ENCODE assay signal across 24 cellular contexts in the genomic region with DNA sequence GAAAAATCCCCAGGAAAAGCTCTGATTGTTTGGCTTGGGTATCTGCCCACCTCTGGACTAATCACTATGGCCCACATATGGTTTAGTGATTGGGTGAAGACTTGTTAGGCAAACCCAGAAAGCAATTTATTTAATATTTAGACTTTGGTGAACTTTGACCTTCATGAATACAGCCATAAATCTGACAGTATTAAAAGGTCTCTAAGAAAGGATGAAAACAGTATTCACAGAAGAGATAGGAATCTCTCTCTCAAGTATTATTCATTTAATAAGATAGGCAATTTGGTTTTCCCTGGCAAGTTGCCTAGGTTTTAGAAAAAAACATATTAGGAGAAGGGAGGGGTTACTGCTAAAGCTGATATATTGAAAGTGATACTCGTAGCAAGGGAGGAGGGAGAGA.
"Had no signal": no experiment of that assay in that cellular context is flagged by ENCODE, and none has a peak within 500 bp of the region (broad histone marks: within the 10 kb centered on the region; RNA-seq: fewer than 3 reads in every experiment).

No MANE protein-coding gene starts in this region.

- H3K4me3 ChIP-seq: esophagus muscularis mucosa, gastroesophageal sphincter, lower lobe of right lung, mucosa of descending colon, pancreas, psoas muscle, right atrium auricular region, spleen, thoracic aorta, vagina had no signal

- ATAC-seq: effector memory CD8-positive, alpha-beta T cell; gastroesophageal sphincter; left cardiac atrium; lower lobe of right lung; mucosa of descending colon; pancreas; psoas muscle had no signal

- DNase-seq: activated CD4-positive, alpha-beta T cell treated with anti-CD3 and anti-CD28 coated beads for 4 hours; activated CD4-positive, alpha-beta T cell treated with anti-CD3 and anti-CD28 coated beads, Interleukin-2, amount 50 U/mL, for 48 hours; activated CD4-positive, CD25-positive, alpha-beta regulatory T cell; activated naive CD4-positive, alpha-beta T cell treated with Interleukin-2 at 50 U/mL for 16 hours; activated naive CD8-positive, alpha-beta T cell treated with anti-CD3 and anti-CD28 coated beads for 36 hours; activated T-cell treated with anti-CD3 and anti-CD28 coated beads, Interleukin-2, amount 50 U/mL, for 48 hours; effector memory CD8-positive, alpha-beta T cell; head of caudate nucleus; islet precursor cell; left cardiac atrium; lower lobe of right lung; mesendoderm; mucosa of descending colon; nephron progenitor cell; pancreas; psoas muscle; spleen; stimulated activated CD4-positive, alpha-beta T cell treated with anti-CD3 and anti-CD28 coated beads, Interleukin-4, amount 100 ng/mL, for 1 hour; stimulated activated naive CD4-positive, alpha-beta T cell had no signal

- H3K27ac ChIP-seq: esophagus muscularis mucosa, gastroesophageal sphincter, lower lobe of right lung, pancreas, psoas muscle, right atrium auricular region, spleen, thoracic aorta, vagina had no signal

- H3K36me3 ChIP-seq: esophagus muscularis mucosa, gastroesophageal sphincter, lower lobe of right lung, pancreas, right atrium auricular region, spleen, thoracic aorta, vagina had no signal

- H3K4me1 ChIP-seq: esophagus muscularis mucosa, gastroesophageal sphincter, lower lobe of right lung, pancreas, psoas muscle, spleen, vagina had no signal

- H3K9me3 ChIP-seq: lower lobe of right lung, mucosa of descending colon, pancreas, psoas muscle, right atrium auricular region, thoracic aorta, vagina had no signal

- H3K27me3 ChIP-seq: esophagus muscularis mucosa, gastroesophageal sphincter, pancreas, right atrium auricular region, spleen, vagina had no signal
